Comparison of ENCODE assay signal across 1 cellular context in the genomic region with DNA sequence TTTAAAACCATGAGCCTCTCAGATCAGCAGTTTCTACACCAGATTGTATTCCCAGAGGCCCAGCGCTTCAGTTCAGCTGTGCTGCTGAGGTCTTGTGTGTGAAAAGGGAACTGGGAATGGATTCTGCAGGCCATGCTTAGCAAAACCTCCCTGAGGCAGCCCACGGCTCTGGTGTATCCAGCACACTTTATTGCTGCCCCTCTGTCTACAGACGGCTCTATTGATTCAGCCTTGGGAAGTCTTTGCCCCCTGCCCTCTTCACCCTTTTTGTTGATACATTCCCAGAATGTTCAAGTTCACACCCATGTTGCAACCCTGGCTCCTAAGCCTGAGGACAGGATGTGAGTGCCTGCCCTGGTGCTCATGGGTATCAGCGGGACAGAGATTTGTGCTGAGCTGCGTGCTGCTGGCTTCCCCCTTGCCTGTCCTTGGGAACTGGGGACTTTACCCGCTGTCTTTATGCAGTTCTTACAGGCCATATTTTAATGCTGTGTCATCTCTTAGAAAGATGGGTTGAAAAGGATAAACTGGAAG.
TF ChIP-seq lines count a peak whose summit lies in the region.

No MANE protein-coding gene starts in this region.

TF ChIP-seq in HepG2, 621 proteins besides CTCF, POLR2A, EP300 and RAD21 (continued from another document and continues in another):
- peak; percentile 45; the same call in 1 of the 2 replicates for TF ChIP-seq NR1H2 (CRISPR knock-in tag; IDR thresholded peaks at IDR 0.05; ENCODE audit: borderline replicate concordance, low read depth)
- peak; percentile 53 for TF ChIP-seq ZEB1 (IDR thresholded peaks at IDR 0.05; ENCODE audit: insufficient replicate concordance, low read depth)
- TF ChIP-seq KLF13 (CRISPR knock-in tag; IDR thresholded peaks at IDR 0.05), result no peak
- TF ChIP-seq ZNF44 (CRISPR knock-in tag; IDR thresholded peaks at IDR 0.05), result no peak; the same call in 1 of the 2 replicates
- peak; percentile 96 for TF ChIP-seq SOX5 (CRISPR knock-in tag; IDR thresholded peaks at IDR 0.05; ENCODE audit: borderline replicate concordance)
- TF ChIP-seq JUNB (CRISPR knock-in tag; IDR thresholded peaks at IDR 0.05; ENCODE audit: borderline replicate concordance), result peak; percentile 72; the same call in 1 of the 2 replicates
- TF ChIP-seq, protein P1, sequence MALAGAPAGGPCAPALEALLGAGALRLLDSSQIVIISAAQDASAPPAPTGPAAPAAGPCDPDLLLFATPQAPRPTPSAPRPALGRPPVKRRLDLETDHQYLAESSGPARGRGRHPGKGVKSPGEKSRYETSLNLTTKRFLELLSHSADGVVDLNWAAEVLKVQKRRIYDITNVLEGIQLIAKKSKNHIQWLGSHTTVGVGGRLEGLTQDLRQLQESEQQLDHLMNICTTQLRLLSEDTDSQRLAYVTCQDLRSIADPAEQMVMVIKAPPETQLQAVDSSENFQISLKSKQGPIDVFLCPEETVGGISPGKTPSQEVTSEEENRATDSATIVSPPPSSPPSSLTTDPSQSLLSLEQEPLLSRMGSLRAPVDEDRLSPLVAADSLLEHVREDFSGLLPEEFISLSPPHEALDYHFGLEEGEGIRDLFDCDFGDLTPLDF (CRISPR knock-in tag; IDR thresholded peaks at IDR 0.05), result peak; percentile 42; the same call in 1 of the 2 replicates
- TF ChIP-seq ZNF607 (CRISPR knock-in tag; IDR thresholded peaks at IDR 0.05; ENCODE audit: borderline replicate concordance), result no peak; the same call in 1 of the 2 replicates
- TF ChIP-seq TMF1 (CRISPR knock-in tag; IDR thresholded peaks at IDR 0.05; ENCODE audit: low read depth), result no peak
- TF ChIP-seq, protein P2, sequence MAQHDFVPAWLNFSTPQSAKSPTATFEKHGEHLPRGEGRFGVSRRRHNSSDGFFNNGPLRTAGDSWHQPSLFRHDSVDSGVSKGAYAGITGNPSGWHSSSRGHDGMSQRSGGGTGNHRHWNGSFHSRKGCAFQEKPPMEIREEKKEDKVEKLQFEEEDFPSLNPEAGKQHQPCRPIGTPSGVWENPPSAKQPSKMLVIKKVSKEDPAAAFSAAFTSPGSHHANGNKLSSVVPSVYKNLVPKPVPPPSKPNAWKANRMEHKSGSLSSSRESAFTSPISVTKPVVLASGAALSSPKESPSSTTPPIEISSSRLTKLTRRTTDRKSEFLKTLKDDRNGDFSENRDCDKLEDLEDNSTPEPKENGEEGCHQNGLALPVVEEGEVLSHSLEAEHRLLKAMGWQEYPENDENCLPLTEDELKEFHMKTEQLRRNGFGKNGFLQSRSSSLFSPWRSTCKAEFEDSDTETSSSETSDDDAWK (CRISPR knock-in tag; IDR thresholded peaks at IDR 0.05), result no peak
- no peak for TF ChIP-seq ZFP36 (IDR thresholded peaks at IDR 0.05; ENCODE audit: borderline replicate concordance, low read depth, low read length, partially characterized antibody)
- TF ChIP-seq, protein P3, sequence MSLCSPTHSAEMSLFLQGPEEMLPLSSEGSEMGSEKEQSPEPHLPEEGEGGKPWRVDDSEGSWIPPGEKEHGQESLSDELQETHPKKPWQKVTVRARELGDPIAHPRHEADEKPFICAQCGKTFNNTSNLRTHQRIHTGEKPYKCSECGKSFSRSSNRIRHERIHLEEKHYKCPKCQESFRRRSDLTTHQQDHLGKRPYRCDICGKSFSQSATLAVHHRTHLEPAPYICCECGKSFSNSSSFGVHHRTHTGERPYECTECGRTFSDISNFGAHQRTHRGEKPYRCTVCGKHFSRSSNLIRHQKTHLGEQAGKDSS (CRISPR knock-in tag; IDR thresholded peaks at IDR 0.05; ENCODE audit: borderline replicate concordance, low read depth), result peak; percentile 78; the same call in 1 of the 2 replicates
- TF ChIP-seq TSC22D2 (CRISPR knock-in tag; IDR thresholded peaks at IDR 0.05; ENCODE audit: borderline replicate concordance), result peak; percentile 80; the same call in 1 of the 2 replicates
- no peak; the same call in 1 of the 2 replicates for TF ChIP-seq ZNF547 (CRISPR knock-in tag; IDR thresholded peaks at IDR 0.05)
- TF ChIP-seq, protein P4, sequence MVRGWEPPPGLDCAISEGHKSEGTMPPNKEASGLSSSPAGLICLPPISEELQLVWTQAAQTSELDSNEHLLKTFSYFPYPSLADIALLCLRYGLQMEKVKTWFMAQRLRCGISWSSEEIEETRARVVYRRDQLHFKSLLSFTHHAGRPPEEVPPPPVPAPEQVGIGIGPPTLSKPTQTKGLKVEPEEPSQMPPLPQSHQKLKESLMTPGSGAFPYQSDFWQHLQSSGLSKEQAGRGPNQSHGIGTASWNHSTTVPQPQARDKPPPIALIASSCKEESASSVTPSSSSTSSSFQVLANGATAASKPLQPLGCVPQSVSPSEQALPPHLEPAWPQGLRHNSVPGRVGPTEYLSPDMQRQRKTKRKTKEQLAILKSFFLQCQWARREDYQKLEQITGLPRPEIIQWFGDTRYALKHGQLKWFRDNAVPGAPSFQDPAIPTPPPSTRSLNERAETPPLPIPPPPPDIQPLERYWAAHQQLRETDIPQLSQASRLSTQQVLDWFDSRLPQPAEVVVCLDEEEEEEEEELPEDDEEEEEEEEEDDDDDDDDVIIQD (CRISPR knock-in tag; IDR thresholded peaks at IDR 0.05; ENCODE audit: low read depth), result peak; percentile 93
- TF ChIP-seq RNF219 (CRISPR knock-in tag; IDR thresholded peaks at IDR 0.05), result no peak
- no peak for TF ChIP-seq ZKSCAN1 (IDR thresholded peaks at IDR 0.05; ENCODE audit: low read length)
- 0 out of 2 replicates have a peak, but pooled peaks have one; percentile 80 for TF ChIP-seq KLF11 (CRISPR knock-in tag; IDR thresholded peaks at IDR 0.05)
- TF ChIP-seq CCDC6 (CRISPR knock-in tag; IDR thresholded peaks at IDR 0.05), result peak; percentile 82
- no peak for TF ChIP-seq ARHGAP35 (CRISPR knock-in tag; IDR thresholded peaks at IDR 0.05; ENCODE audit: borderline replicate concordance)
- peak; percentile 98 to 99 for TF ChIP-seq NR2F1 (CRISPR knock-in tag; IDR thresholded peaks at IDR 0.05)
- TF ChIP-seq SYNCRIP (IDR thresholded peaks at IDR 0.05; ENCODE audit: insufficient read depth, low read depth, low read length), result no peak
- TF ChIP-seq, protein P5, sequence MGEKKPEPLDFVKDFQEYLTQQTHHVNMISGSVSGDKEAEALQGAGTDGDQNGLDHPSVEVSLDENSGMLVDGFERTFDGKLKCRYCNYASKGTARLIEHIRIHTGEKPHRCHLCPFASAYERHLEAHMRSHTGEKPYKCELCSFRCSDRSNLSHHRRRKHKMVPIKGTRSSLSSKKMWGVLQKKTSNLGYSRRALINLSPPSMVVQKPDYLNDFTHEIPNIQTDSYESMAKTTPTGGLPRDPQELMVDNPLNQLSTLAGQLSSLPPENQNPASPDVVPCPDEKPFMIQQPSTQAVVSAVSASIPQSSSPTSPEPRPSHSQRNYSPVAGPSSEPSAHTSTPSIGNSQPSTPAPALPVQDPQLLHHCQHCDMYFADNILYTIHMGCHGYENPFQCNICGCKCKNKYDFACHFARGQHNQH (CRISPR knock-in tag; IDR thresholded peaks at IDR 0.05), result peak; percentile 97
- TF ChIP-seq, protein P6, sequence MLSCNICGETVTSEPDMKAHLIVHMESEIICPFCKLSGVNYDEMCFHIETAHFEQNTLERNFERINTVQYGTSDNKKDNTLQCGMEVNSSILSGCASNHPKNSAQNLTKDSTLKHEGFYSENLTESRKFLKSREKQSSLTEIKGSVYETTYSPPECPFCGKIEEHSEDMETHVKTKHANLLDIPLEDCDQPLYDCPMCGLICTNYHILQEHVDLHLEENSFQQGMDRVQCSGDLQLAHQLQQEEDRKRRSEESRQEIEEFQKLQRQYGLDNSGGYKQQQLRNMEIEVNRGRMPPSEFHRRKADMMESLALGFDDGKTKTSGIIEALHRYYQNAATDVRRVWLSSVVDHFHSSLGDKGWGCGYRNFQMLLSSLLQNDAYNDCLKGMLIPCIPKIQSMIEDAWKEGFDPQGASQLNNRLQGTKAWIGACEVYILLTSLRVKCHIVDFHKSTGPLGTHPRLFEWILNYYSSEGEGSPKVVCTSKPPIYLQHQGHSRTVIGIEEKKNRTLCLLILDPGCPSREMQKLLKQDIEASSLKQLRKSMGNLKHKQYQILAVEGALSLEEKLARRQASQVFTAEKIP (CRISPR knock-in tag; IDR thresholded peaks at IDR 0.05; ENCODE audit: borderline replicate concordance), result no peak
- no peak for TF ChIP-seq ZNF720 (CRISPR knock-in tag; IDR thresholded peaks at IDR 0.05)
- TF ChIP-seq SKIL (CRISPR knock-in tag; IDR thresholded peaks at IDR 0.05; ENCODE audit: borderline replicate concordance), result peak; percentile 100
- TF ChIP-seq KAT7 (CRISPR knock-in tag; IDR thresholded peaks at IDR 0.05; ENCODE audit: borderline replicate concordance), result peak; percentile 55; the same call in 1 of the 2 replicates
- peak; percentile 60; the same call in 1 of the 2 replicates for TF ChIP-seq STAT6 (CRISPR knock-in tag; IDR thresholded peaks at IDR 0.05; ENCODE audit: borderline replicate concordance)
- no peak for TF ChIP-seq MTF1 (CRISPR knock-in tag; IDR thresholded peaks at IDR 0.05)
- TF ChIP-seq ZNF138 (CRISPR knock-in tag; IDR thresholded peaks at IDR 0.05; ENCODE audit: low read depth), result no peak
- no peak for TF ChIP-seq ZNF790 (CRISPR knock-in tag; IDR thresholded peaks at IDR 0.05; ENCODE audit: borderline replicate concordance)
- peak; percentile 59; the same call in 1 of the 2 replicates for TF ChIP-seq ZNF703 (CRISPR knock-in tag; IDR thresholded peaks at IDR 0.05; ENCODE audit: borderline replicate concordance)
- TF ChIP-seq ZNF512B (CRISPR knock-in tag; IDR thresholded peaks at IDR 0.05; ENCODE audit: borderline replicate concordance), result peak; percentile 97
- TF ChIP-seq NCOA5 (CRISPR knock-in tag; IDR thresholded peaks at IDR 0.05), result no peak
- no peak for TF ChIP-seq NONO (IDR thresholded peaks at IDR 0.05)
- peak; percentile 99 for TF ChIP-seq NONO (CRISPR knock-in tag; conservative IDR thresholded peaks at IDR 0.05)
- no peak for TF ChIP-seq KLF15 (CRISPR knock-in tag; IDR thresholded peaks at IDR 0.05; ENCODE audit: borderline replicate concordance)
- TF ChIP-seq ZNF616 (CRISPR knock-in tag; IDR thresholded peaks at IDR 0.05; ENCODE audit: low read depth), result no peak
